In genomic region chr13:32453981-32454380, GRCh38 we compare ENCODE assay signal across 1 cellular context.
TF ChIP-seq lines count a peak whose summit lies in the region.

No MANE protein-coding gene starts in this region.

TF ChIP-seq in IMR-90, 13 proteins besides CTCF, POLR2A, EP300 and RAD21 (continued from another document):
- no peak for TF ChIP-seq ELK1 (IDR thresholded peaks at IDR 0.05; ENCODE audit: borderline replicate concordance, low read depth, low read length)
- no peak for TF ChIP-seq MXI1 (IDR thresholded peaks at IDR 0.05; ENCODE audit: borderline replicate concordance, low read depth, low read length)
- TF ChIP-seq CEBPB (IDR thresholded peaks at IDR 0.05; ENCODE audit: low read depth, low read length) = no peak
- no peak for TF ChIP-seq NFE2L2 (IDR thresholded peaks at IDR 0.05; ENCODE audit: low read depth, low read length)
- TF ChIP-seq CHD1 (IDR thresholded peaks at IDR 0.05; ENCODE audit: low read depth, low read length) = no peak
- no peak for TF ChIP-seq MAZ (IDR thresholded peaks at IDR 0.05; ENCODE audit: borderline replicate concordance, low read depth, low read length)
- TF ChIP-seq RCOR1 (IDR thresholded peaks at IDR 0.05; ENCODE audit: insufficient replicate concordance, low read length) = no peak
- TF ChIP-seq RFX5 (IDR thresholded peaks at IDR 0.05; ENCODE audit: low read depth, low read length) = no peak
- TF ChIP-seq MAFK (IDR thresholded peaks at IDR 0.05; ENCODE audit: low read depth, low read length) = no peak
- TF ChIP-seq USF2 (IDR thresholded peaks at IDR 0.05; ENCODE audit: low read depth, low read length) = no peak
- TF ChIP-seq SMC3 (IDR thresholded peaks at IDR 0.05; ENCODE audit: low read depth, low read length) = no peak
TF ChIP-seq in IMR-90: peak in this region for 0.
